In genomic region chr1:159916240-159917051, GRCh38 we compare ENCODE assay signal across 7 cellular contexts. TPM values are rescaled to one million over a fixed set of nuclear protein-coding genes. Genes with fewer than 3 reads are reported as not detected.
DNase-seq lines count a peak whose midpoint lies in the region; ATAC-seq lines count a peak whose summit lies in the region.

No MANE protein-coding gene starts in this region.

- H3K36me3 ChIP-seq in naive thymus-derived CD4-positive, alpha-beta T cell (ENCODE audit: control insufficient read depth in 2 of 3, insufficient read depth in 3 of 3, low read length in 3 of 3): peaks cover 4 to 49% (median 5%) of the 10 kb centered on the region in 3 experiments

- H3K4me3 ChIP-seq in naive thymus-derived CD4-positive, alpha-beta T cell (ENCODE audit: low read length): no peak overlapping the region

- no peaks in the 10 kb centered on the region for H3K27me3 ChIP-seq in naive thymus-derived CD4-positive, alpha-beta T cell (ENCODE audit: control insufficient read depth in 2 of 2, insufficient read depth in 2 of 2, low read length in 2 of 2)

- peak overlapping the region; percentile 99 to 100 for H3K27ac Mint-ChIP-seq in effector memory CD8-positive, alpha-beta T cell
- peak overlapping the region; percentile 16 to 90 (median 72) for H3K27ac Mint-ChIP-seq in naive thymus-derived CD4-positive, alpha-beta T cell

- DNase-seq in GM04503 (ENCODE audit: low read depth) (peak; percentile 49), NCI-H226 (peak; percentile 100), mesenteric fat pad (ENCODE audit: low spot score) (no peak), NCI-H1436 treated with DMSO at 0.1 percent for 48 hours (lab: John Stamatoyannopoulos, UW) (no peak)
- no peak for DNase-seq in effector memory CD8-positive, alpha-beta T cell
- DNase-seq in naive thymus-derived CD4-positive, alpha-beta T cell: no peak

- peaks cover 19 to 29% of the 10 kb centered on the region in 2 donors for H3K4me1 ChIP-seq in naive thymus-derived CD4-positive, alpha-beta T cell (ENCODE audit: control insufficient read depth in 2 of 2, insufficient read depth in 2 of 2, low read length in 2 of 2)

- H3K36me3 Mint-ChIP-seq in effector memory CD8-positive, alpha-beta T cell (ENCODE audit: insufficient read depth): peaks cover 86% of the 10 kb centered on the region
- peaks cover 7 to 44% (median 9%) of the 10 kb centered on the region in 5 donors for H3K36me3 Mint-ChIP-seq in naive thymus-derived CD4-positive, alpha-beta T cell

- POLR2A ChIA-PET in naive thymus-derived CD4-positive, alpha-beta T cell (lab: Charles Lee): interaction anchor here (1.3 kb wide), 1 partner anchor 114 kb away, joined by 3 read pairs; no protein-coding TSS in a partner anchor

- intact Hi-C loops in naive thymus-derived CD4-positive, alpha-beta T cell (cut with micrococcal nuclease): no loop called here

- peak overlapping the region in 1 of 2 donors; percentile 25 for H3K4me3 Mint-ChIP-seq in effector memory CD8-positive, alpha-beta T cell
- H3K4me3 Mint-ChIP-seq in naive thymus-derived CD4-positive, alpha-beta T cell: no peak overlapping the region

- ATAC-seq in effector memory CD8-positive, alpha-beta T cell (replicated peaks): no peak
- no peak for ATAC-seq in naive thymus-derived CD4-positive, alpha-beta T cell
- no peak for ATAC-seq in HG03039 (IDR thresholded peaks at IDR 0.05; ENCODE audit: unreplicated experiment)

- H3K27me3 Mint-ChIP-seq in effector memory CD8-positive, alpha-beta T cell: no peaks in the 10 kb centered on the region
- H3K27me3 Mint-ChIP-seq in naive thymus-derived CD4-positive, alpha-beta T cell: no peaks in the 10 kb centered on the region

- peak overlapping the region; percentile 11 for H3K27ac ChIP-seq in naive thymus-derived CD4-positive, alpha-beta T cell (ENCODE audit: low read depth, low read length)

- no peaks in the 10 kb centered on the region for H3K9me3 Mint-ChIP-seq in effector memory CD8-positive, alpha-beta T cell
- peaks cover 0 to 3% (median 0%) of the 10 kb centered on the region in 11 donors for H3K9me3 Mint-ChIP-seq in naive thymus-derived CD4-positive, alpha-beta T cell

- CTCF ChIA-PET in naive thymus-derived CD4-positive, alpha-beta T cell (lab: Charles Lee): interaction anchor here (1.5 kb wide), 1 partner anchor 25 kb away, joined by 3 read pairs; no protein-coding TSS in a partner anchor

- no peaks in the 10 kb centered on the region for H3K9me3 ChIP-seq in naive thymus-derived CD4-positive, alpha-beta T cell (ENCODE audit: control insufficient read depth in 2 of 3, low read length in 3 of 3)

- peaks cover 63 to 76% of the 10 kb centered on the region in 2 donors for H3K4me1 Mint-ChIP-seq in effector memory CD8-positive, alpha-beta T cell (ENCODE audit: low read depth in 2 of 2)
- peaks cover 52 to 73% (median 63%) of the 10 kb centered on the region in 7 donors for H3K4me1 Mint-ChIP-seq in naive thymus-derived CD4-positive, alpha-beta T cell

RNA-seq across cellular contexts. Expression of gene TAGLN2, which starts 8.9 kb away (rescaled TPM):
- total RNA-seq in naive thymus-derived CD4-positive, alpha-beta T cell: 100 to 1,000 TPM; 116 to 450 (median 284) TPM
- 100 to 1,000 TPM; 449 to 662 TPM for polyA plus RNA-seq in naive thymus-derived CD4-positive, alpha-beta T cell
- 314 TPM for total RNA-seq in mesenteric fat pad

RNA-seq across cellular contexts. Expression of gene CFAP45, which starts 16.5 kb away (rescaled TPM):
- total RNA-seq in naive thymus-derived CD4-positive, alpha-beta T cell: 1 to 10 TPM in 2 of 5 experiments, under 1 TPM in 3; 0.53 to 2.8 (median 0.92) TPM
- under 1 TPM; 0.17 to 0.57 TPM for polyA plus RNA-seq in naive thymus-derived CD4-positive, alpha-beta T cell
- 0.64 TPM for total RNA-seq in mesenteric fat pad

RNA-seq across cellular contexts. Expression of gene IGSF9, which starts 29.0 kb away (rescaled TPM):
- total RNA-seq in naive thymus-derived CD4-positive, alpha-beta T cell: under 1 TPM in 1 of 5 experiments, not detected in 4; 0.12 TPM
- polyA plus RNA-seq in naive thymus-derived CD4-positive, alpha-beta T cell: under 1 TPM in 1 of 2 donors, not detected in 1; 0.12 TPM
- total RNA-seq in mesenteric fat pad: 0.13 TPM

RNA-seq across cellular contexts. Expression of gene SLAMF9, which starts 37.6 kb away (rescaled TPM):
- not detected for total RNA-seq in naive thymus-derived CD4-positive, alpha-beta T cell
- not detected for polyA plus RNA-seq in naive thymus-derived CD4-positive, alpha-beta T cell
- not detected for total RNA-seq in mesenteric fat pad

RNA-seq across cellular contexts. Expression of gene VSIG8, which starts 54.0 kb away (rescaled TPM):
- total RNA-seq in naive thymus-derived CD4-positive, alpha-beta T cell: not detected
- not detected for polyA plus RNA-seq in naive thymus-derived CD4-positive, alpha-beta T cell
- not detected for total RNA-seq in mesenteric fat pad

Comparison
In these comparisons a context has a peak if more than half of its experiments do, and no peak if none do; other contexts are left out.
1. DNase-seq: peak in GM04503 (single experiment) and NCI-H226 (single experiment); none in effector memory CD8-positive, alpha-beta T cell (0 of 3), naive thymus-derived CD4-positive, alpha-beta T cell (0 of 9), mesenteric fat pad (single experiment) and NCI-H1436 treated with DMSO at 0.1 percent for 48 hours (single experiment).